In the genomic region with DNA sequence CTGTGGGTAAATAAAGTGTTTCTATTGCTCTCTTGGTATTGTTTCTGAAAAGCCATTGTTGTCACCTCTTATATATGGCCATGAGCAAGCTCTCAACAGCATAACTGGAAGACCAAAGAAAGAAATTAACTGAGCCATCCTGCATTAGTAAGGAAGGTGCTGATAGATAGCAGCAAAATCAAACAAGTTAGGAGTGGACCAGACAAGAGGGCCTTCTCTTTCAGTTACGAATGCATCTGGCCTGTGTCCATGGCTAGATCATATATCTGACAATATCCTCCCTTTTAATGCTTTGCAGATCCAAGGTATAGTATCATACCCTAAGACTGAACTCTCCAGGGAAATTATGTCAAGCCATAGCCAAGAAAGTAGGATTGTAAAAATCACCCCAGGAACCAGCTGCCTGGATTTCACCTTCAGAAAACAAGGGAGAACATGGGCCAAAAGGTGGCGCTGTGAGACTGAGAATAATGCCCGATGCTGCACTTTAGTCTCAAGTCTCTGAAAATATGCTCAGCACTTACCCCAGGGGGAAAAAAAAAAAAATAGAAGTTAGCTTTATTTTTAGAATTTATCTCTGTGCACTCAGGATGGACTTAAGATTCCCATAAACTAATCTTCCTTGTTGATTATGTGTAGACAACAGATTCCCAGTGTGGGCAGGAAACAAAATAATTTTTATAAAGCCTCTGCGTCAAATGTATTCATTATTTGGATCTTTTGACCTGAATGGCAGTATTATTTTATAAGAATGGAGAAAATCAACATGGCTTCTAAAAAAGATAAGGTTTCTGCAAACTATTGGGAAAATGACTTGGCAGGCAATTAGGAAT, we compare ENCODE assay signal across 8 cellular contexts.
DNase-seq lines count a peak whose midpoint lies in the region; ATAC-seq and TF ChIP-seq lines count a peak whose summit lies in the region.

No MANE protein-coding gene starts in this region.

- H3K27me3 Mint-ChIP-seq in activated CD4-positive, alpha-beta T cell treated with anti-CD3 and anti-CD28 coated beads for 36 hours = peaks cover 5% of the 10 kb centered on the region

- intact Hi-C loops in activated CD4-positive, alpha-beta T cell treated with anti-CD3 and anti-CD28 coated beads for 36 hours (cut with DNase I, micrococcal nuclease) = loop anchor here (1.0 to 5.0 kb wide), 14 partner anchors 117 to 690 kb away; no protein-coding TSS in a partner anchor
- intact Hi-C loops in left lung (cut with DNase I) = loop anchor here in 1 of 2 donors (5.0 kb wide), 1 partner anchor 660 kb away; no protein-coding TSS in a partner anchor

- H3K27ac Mint-ChIP-seq in activated CD4-positive, alpha-beta T cell treated with anti-CD3 and anti-CD28 coated beads for 36 hours = no peak overlapping the region

- H3K36me3 ChIP-seq in left lung = no peaks in the 10 kb centered on the region

- peak; percentile 58 for DNase-seq in GM04503 (ENCODE audit: low read depth)
- peak; percentile 56 for DNase-seq in NCI-H510A (lab: John Stamatoyannopoulos, UW)
- DNase-seq in activated CD4-positive, alpha-beta T cell treated with anti-CD3 and anti-CD28 coated beads for 36 hours = peak; percentile 94
- peak; percentile 93 for DNase-seq in choroid plexus epithelial cell (ENCODE audit: low read depth)
- peak in 1 of 2 donors; percentile 71 for DNase-seq in left lung
- peak; percentile 54 to 83 (median 71) for DNase-seq in stimulated activated CD4-positive, alpha-beta T cell treated with anti-CD3 and anti-CD28 coated beads, TNF-alpha, amount 100 ng/mL, for 1 hour (ENCODE audit: low read depth in 3 of 3, low spot score in 1 of 3)

- no peaks in the 10 kb centered on the region for H3K27me3 ChIP-seq in left lung

- H3K27ac ChIP-seq in left lung = no peak overlapping the region

- peaks cover 22% of the 10 kb centered on the region for H3K4me1 Mint-ChIP-seq in activated CD4-positive, alpha-beta T cell treated with anti-CD3 and anti-CD28 coated beads for 36 hours

- no peaks in the 10 kb centered on the region for H3K36me3 Mint-ChIP-seq in activated CD4-positive, alpha-beta T cell treated with anti-CD3 and anti-CD28 coated beads for 36 hours (ENCODE audit: low read depth)

- H3K4me1 ChIP-seq in left lung = peaks cover 0 to 6% of the 10 kb centered on the region in 2 donors

- no peaks in the 10 kb centered on the region for H3K9me3 ChIP-seq in left lung

- TF ChIP-seq CTCF in choroid plexus epithelial cell (conservative IDR thresholded peaks at IDR 0.05; ENCODE audit: low read depth, low read length) = peak; percentile 90
- peak; percentile 58 to 70 for TF ChIP-seq CTCF in left lung (IDR thresholded peaks at IDR 0.05)

- CTCF ChIA-PET in activated CD4-positive, alpha-beta T cell treated with anti-CD3 and anti-CD28 coated beads for 36 hours (lab: Charles Lee) = interaction anchor here (0.6 to 8.1 kb wide), 67 partner anchors 9 to 784 kb away, joined by 3 to 139 read pairs (median 3); no protein-coding TSS in a partner anchor

- POLR2A ChIA-PET in activated CD4-positive, alpha-beta T cell treated with anti-CD3 and anti-CD28 coated beads for 36 hours (lab: Charles Lee) = interaction anchor here (0.5 to 1.1 kb wide), 5 partner anchors 116 to 604 kb away, joined by 3 to 6 read pairs (median 3); no protein-coding TSS in a partner anchor

- no peak overlapping the region for H3K4me3 Mint-ChIP-seq in activated CD4-positive, alpha-beta T cell treated with anti-CD3 and anti-CD28 coated beads for 36 hours

- peak; percentile 84 for ATAC-seq in HG03103 (IDR thresholded peaks at IDR 0.05; ENCODE audit: low read depth, unreplicated experiment)
- peak; percentile 84 for ATAC-seq in activated CD4-positive, alpha-beta T cell treated with anti-CD3 and anti-CD28 coated beads for 36 hours
- peak; percentile 98 for ATAC-seq in left lung
- no peak for ATAC-seq in HG02571 (IDR thresholded peaks at IDR 0.05; ENCODE audit: unreplicated experiment)

- H3K4me3 ChIP-seq in choroid plexus epithelial cell (ENCODE audit: low read depth, low read length) (no peak overlapping the region), left lung (no peak overlapping the region)

- H3K9me3 Mint-ChIP-seq in activated CD4-positive, alpha-beta T cell treated with anti-CD3 and anti-CD28 coated beads for 36 hours (ENCODE audit: low read depth) = no peaks in the 10 kb centered on the region
